Comparison of ENCODE assay signal across 10 cellular contexts in the genomic region with DNA sequence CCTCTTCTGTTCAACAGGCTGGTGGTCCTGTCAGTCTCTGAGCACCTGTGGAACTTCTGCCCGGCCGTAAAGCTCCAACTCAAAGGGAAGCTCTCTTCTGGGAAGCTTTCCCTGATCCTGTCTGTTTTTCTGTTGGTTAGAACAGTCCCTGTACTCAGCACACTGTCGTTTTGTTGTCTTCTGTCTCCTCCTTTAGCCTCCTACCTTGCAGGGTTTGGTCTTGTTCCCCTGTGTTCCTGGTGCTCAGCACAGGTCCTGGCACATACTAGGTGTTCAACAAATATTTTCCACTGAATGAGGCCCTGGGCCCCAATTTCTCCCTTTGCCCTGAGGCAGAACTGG. TPM values are rescaled to one million over a fixed set of nuclear protein-coding genes. Genes with fewer than 3 reads are reported as not detected.
DNase-seq lines count a peak whose midpoint lies in the region; ATAC-seq, FAIRE-seq and TF ChIP-seq lines count a peak whose summit lies in the region.
"Had no signal": no experiment of that assay in that cellular context is flagged by ENCODE, and none has a peak within 500 bp of the region (broad histone marks: within the 10 kb centered on the region; RNA-seq: fewer than 3 reads in every experiment).

No MANE protein-coding gene starts in this region.

- H3K27ac Mint-ChIP-seq in stimulated activated naive CD8-positive, alpha-beta T cell treated with anti-CD3 and anti-CD28 coated beads, Interleukin-15, Interleukin-2, amounts not matched to agents 100 ng/mL and 50 ng/mL, for 24 hours: peak overlapping the region; percentile 54
- H3K27ac Mint-ChIP-seq in dendritic cell treated with granulocyte-macrophage colony-stimulating factor and Interleukin-4, amounts not matched to agents 40 ng/mL and 50 ng/mL, for 4 days: peak overlapping the region; percentile 17

- no peaks in the 10 kb centered on the region for H3K36me3 Mint-ChIP-seq in stimulated activated naive CD8-positive, alpha-beta T cell treated with anti-CD3 and anti-CD28 coated beads, Interleukin-15, Interleukin-2, amounts not matched to agents 100 ng/mL and 50 ng/mL, for 24 hours (ENCODE audit: low read depth)
- H3K36me3 Mint-ChIP-seq in dendritic cell treated with granulocyte-macrophage colony-stimulating factor and Interleukin-4, amounts not matched to agents 40 ng/mL and 50 ng/mL, for 4 days (ENCODE audit: low read depth): no peaks in the 10 kb centered on the region

- peak overlapping the region; percentile 75 for H3K4me3 ChIP-seq in mucosa of descending colon

- H3K9me3 ChIP-seq in mucosa of descending colon: no peaks in the 10 kb centered on the region

- peaks cover 5% of the 10 kb centered on the region for H3K4me1 Mint-ChIP-seq in stimulated activated naive CD8-positive, alpha-beta T cell treated with anti-CD3 and anti-CD28 coated beads, Interleukin-15, Interleukin-2, amounts not matched to agents 100 ng/mL and 50 ng/mL, for 24 hours (ENCODE audit: low read depth)
- H3K4me1 Mint-ChIP-seq in dendritic cell treated with granulocyte-macrophage colony-stimulating factor and Interleukin-4, amounts not matched to agents 40 ng/mL and 50 ng/mL, for 4 days (ENCODE audit: low read depth): peaks cover 12% of the 10 kb centered on the region

- no peaks in the 10 kb centered on the region for H3K36me3 ChIP-seq in mucosa of descending colon (ENCODE audit: low read depth)

- intact Hi-C loops in dendritic cell treated with granulocyte-macrophage colony-stimulating factor and Interleukin-4, amounts not matched to agents 40 ng/mL and 50 ng/mL, for 4 days (cut with micrococcal nuclease): no loop called here
- intact Hi-C loops in mucosa of descending colon (cut with DNase I, micrococcal nuclease): no loop called here

- H3K4me1 ChIP-seq in mucosa of descending colon (ENCODE audit: low read depth): peaks cover 12% of the 10 kb centered on the region

- ATAC-seq in stimulated activated naive CD8-positive, alpha-beta T cell treated with anti-CD3 and anti-CD28 coated beads, Interleukin-15, Interleukin-2, amounts not matched to agents 100 U/mL and 50 U/mL, for 24 hours: no peak
- ATAC-seq in mucosa of descending colon: peak; percentile 26
- no peak for ATAC-seq in HG03175 (IDR thresholded peaks at IDR 0.05; ENCODE audit: unreplicated experiment)
- no peak for ATAC-seq in omental fat pad (ENCODE audit: low FRiP score)
- no peak for ATAC-seq in GM19397 (IDR thresholded peaks at IDR 0.05; ENCODE audit: unreplicated experiment)

- no peak for FAIRE-seq in RCC 7860 (lab: Jason Lieb, UNC)

- no peak for DNase-seq in stimulated activated naive CD8-positive, alpha-beta T cell treated with anti-CD3 and anti-CD28 coated beads, Interleukin-15, Interleukin-2, amounts not matched to agents 100 U/mL and 50 U/mL, for 24 hours
- no peak for DNase-seq in mucosa of descending colon
- no peak for DNase-seq in RCC 7860 (ENCODE audit: low spot score)
- no peak for DNase-seq in omental fat pad (ENCODE audit: low spot score)
- DNase-seq: amniotic stem cell, SW 1271 had no signal

- TF ChIP-seq CTCF in mucosa of descending colon (IDR thresholded peaks at IDR 0.05) (no peak), omental fat pad (IDR thresholded peaks at IDR 0.05) (no peak)

- H3K4me3 Mint-ChIP-seq in stimulated activated naive CD8-positive, alpha-beta T cell treated with anti-CD3 and anti-CD28 coated beads, Interleukin-15, Interleukin-2, amounts not matched to agents 100 ng/mL and 50 ng/mL, for 24 hours: peak overlapping the region; percentile 77
- H3K4me3 Mint-ChIP-seq in dendritic cell treated with granulocyte-macrophage colony-stimulating factor and Interleukin-4, amounts not matched to agents 40 ng/mL and 50 ng/mL, for 4 days: peak overlapping the region; percentile 53

- H3K27me3 Mint-ChIP-seq in stimulated activated naive CD8-positive, alpha-beta T cell treated with anti-CD3 and anti-CD28 coated beads, Interleukin-15, Interleukin-2, amounts not matched to agents 100 ng/mL and 50 ng/mL, for 24 hours: peaks cover 45% of the 10 kb centered on the region
- peaks cover 70% of the 10 kb centered on the region for H3K27me3 Mint-ChIP-seq in dendritic cell treated with granulocyte-macrophage colony-stimulating factor and Interleukin-4, amounts not matched to agents 40 ng/mL and 50 ng/mL, for 4 days

- no peaks in the 10 kb centered on the region for H3K9me3 Mint-ChIP-seq in stimulated activated naive CD8-positive, alpha-beta T cell treated with anti-CD3 and anti-CD28 coated beads, Interleukin-15, Interleukin-2, amounts not matched to agents 100 ng/mL and 50 ng/mL, for 24 hours
- H3K9me3 Mint-ChIP-seq in dendritic cell treated with granulocyte-macrophage colony-stimulating factor and Interleukin-4, amounts not matched to agents 40 ng/mL and 50 ng/mL, for 4 days: peaks cover 7% of the 10 kb centered on the region

RNA-seq across cellular contexts. Expression of gene KDF1, which starts 0.3 kb away (rescaled TPM):
- total RNA-seq in mucosa of descending colon (10 to 100 TPM; 10.1 to 27.0 (median 20.4) TPM), omental fat pad (under 1 TPM in 2 of 4 donors, not detected in 2; 0.28 to 0.50 TPM)

RNA-seq across cellular contexts. Expression of gene TRNP1, which starts 32.9 kb away (rescaled TPM):
- total RNA-seq in mucosa of descending colon: 10 to 100 TPM in 1 of 3 donors, 1 to 10 TPM in 2; 1.0 to 16.8 (median 3.0) TPM
- 10 to 100 TPM in 3 of 4 donors, 1 to 10 TPM in 1; 7.1 to 24.6 (median 15.2) TPM for total RNA-seq in omental fat pad

RNA-seq across cellular contexts. Expression of gene NUDC, which starts 39.1 kb away (rescaled TPM):
- 10 to 100 TPM; 36.2 to 83.5 (median 43.1) TPM for total RNA-seq in mucosa of descending colon
- total RNA-seq in omental fat pad: 10 to 100 TPM; 35.5 to 53.7 (median 44.5) TPM

RNA-seq across cellular contexts. Expression of gene NR0B2, which starts 46.8 kb away (rescaled TPM):
- total RNA-seq in mucosa of descending colon (under 1 TPM in 2 of 3 donors, not detected in 1; 0.43 to 0.52 TPM), omental fat pad (not detected)

RNA-seq across cellular contexts. Expression of gene TENT5B, which starts 52.1 kb away (rescaled TPM):
- 10 to 100 TPM in 1 of 3 donors, 1 to 10 TPM in 1, under 1 TPM in 1; 0.43 to 29.7 (median 5.7) TPM for total RNA-seq in mucosa of descending colon
- total RNA-seq in omental fat pad: 10 to 100 TPM in 2 of 4 donors, 1 to 10 TPM in 2; 2.4 to 16.1 (median 10.4) TPM

Comparison
In these comparisons a context has a peak if more than half of its experiments do, and no peak if none do; other contexts are left out.
1. RNA of gene KDF1, which starts 0.3 kb away (total RNA-seq): 10.1 to 27.0 TPM in mucosa of descending colon; 0.28 to 0.50 TPM in omental fat pad; every median in the first group is over 4 times any median in the second.